30 cellular contexts compared by ENCODE assay signal in genomic region chr2:19332503-19332902, GRCh38. TPM values are rescaled to one million over a fixed set of nuclear protein-coding genes. Genes with fewer than 3 reads are reported as not detected.
"Had no signal": no experiment of that assay in that cellular context is flagged by ENCODE, and none has a peak within 500 bp of the region (broad histone marks: within the 10 kb centered on the region; RNA-seq: fewer than 3 reads in every experiment).

No MANE protein-coding gene starts in this region.

- FAIRE-seq: TTC549 had no signal

- ATAC-seq: activated CD8-positive, alpha-beta T cell treated with anti-CD3 and anti-CD28 coated beads for 36 hours; activated T-cell treated with anti-CD3 and anti-CD28 coated beads, Interleukin-2, amount 50 U/mL, for 72 hours; activated T-helper 17 cell treated with anti-CD3 and anti-CD28 coated beads, Interleukin-2, amount 50 U/mL, for 72 hours; Panc1 had no signal

- H3K27ac ChIP-seq: brain microvascular endothelial cell, KMS-11 had no signal

- DNase-seq: activated CD4-positive, alpha-beta T cell treated with anti-CD3 and anti-CD28 coated beads, Interleukin-2, amount 10 ng/mL, durations not matched to agents 24 days and 14 days; activated CD4-positive, alpha-beta T cell treated with anti-CD3 and anti-CD28 coated beads, Interleukin-2, amount 50 U/mL, for 4 hours; activated CD8-positive, alpha-beta T cell treated with anti-CD3 and anti-CD28 coated beads for 36 hours; activated effector memory CD4-positive, alpha-beta T cell treated with anti-CD3 and anti-CD28 coated beads, Interleukin-2, amount 50 U/mL, for 16 hours; activated naive CD4-positive, alpha-beta T cell; activated naive CD4-positive, alpha-beta T cell treated with anti-CD3 and anti-CD28 coated beads, Interleukin-2, amount 50 U/mL, for 16 hours; activated naive CD8-positive, alpha-beta T cell treated with anti-CD3 and anti-CD28 coated beads for 36 hours; activated T-cell treated with anti-CD3 and anti-CD28 coated beads, Interleukin-2, amount 50 U/mL, for 1 hour; activated T-cell treated with anti-CD3 and anti-CD28 coated beads, Interleukin-2, amount 50 U/mL, for 72 hours; amniotic stem cell; aorta; brain microvascular endothelial cell; NCI-H1092 treated with DMSO at 0.1 percent for 48 hours; NCI-H1417; NCI-H146; NCI-H187 treated with DMSO at 0.1 percent for 48 hours; NCI-H2081; NCI-H2171 treated with DMSO at 0.1 percent for 48 hours; NCI-H2227 treated with DMSO at 0.1 percent for 48 hours; NCI-H446; NCI-H510A treated with DMSO at 0.1 percent for 48 hours; NCI-H526 treated with DMSO at 0.1 percent for 48 hours; NCI-H774; SIG-M5 had no signal

- H3K4me2 ChIP-seq: KMS-11 had no signal

RNA-seq across cellular contexts. Expression of gene OSR1, which starts 25.9 kb away (rescaled TPM):
- total RNA-seq: activated CD4-positive, alpha-beta T cell treated with anti-CD3 and anti-CD28 coated beads, Interleukin-2, amount 10 ng/mL, durations not matched to agents 24 days and 14 days; activated CD8-positive, alpha-beta memory T cell treated with anti-CD3 and anti-CD28 coated beads for 36 hours; activated CD8-positive, alpha-beta T cell treated with anti-CD3 and anti-CD28 coated beads for 36 hours; activated naive CD8-positive, alpha-beta T cell treated with anti-CD3 and anti-CD28 coated beads for 36 hours; activated T-cell treated with anti-CD3 and anti-CD28 coated beads, Interleukin-2, amount 50 U/mL, for 72 hours; activated T-helper 17 cell treated with anti-CD3 and anti-CD28 coated beads, Interleukin-2, amount 50 U/mL, for 72 hours; SK-MEL-5 had no signal
